In the genomic region with DNA sequence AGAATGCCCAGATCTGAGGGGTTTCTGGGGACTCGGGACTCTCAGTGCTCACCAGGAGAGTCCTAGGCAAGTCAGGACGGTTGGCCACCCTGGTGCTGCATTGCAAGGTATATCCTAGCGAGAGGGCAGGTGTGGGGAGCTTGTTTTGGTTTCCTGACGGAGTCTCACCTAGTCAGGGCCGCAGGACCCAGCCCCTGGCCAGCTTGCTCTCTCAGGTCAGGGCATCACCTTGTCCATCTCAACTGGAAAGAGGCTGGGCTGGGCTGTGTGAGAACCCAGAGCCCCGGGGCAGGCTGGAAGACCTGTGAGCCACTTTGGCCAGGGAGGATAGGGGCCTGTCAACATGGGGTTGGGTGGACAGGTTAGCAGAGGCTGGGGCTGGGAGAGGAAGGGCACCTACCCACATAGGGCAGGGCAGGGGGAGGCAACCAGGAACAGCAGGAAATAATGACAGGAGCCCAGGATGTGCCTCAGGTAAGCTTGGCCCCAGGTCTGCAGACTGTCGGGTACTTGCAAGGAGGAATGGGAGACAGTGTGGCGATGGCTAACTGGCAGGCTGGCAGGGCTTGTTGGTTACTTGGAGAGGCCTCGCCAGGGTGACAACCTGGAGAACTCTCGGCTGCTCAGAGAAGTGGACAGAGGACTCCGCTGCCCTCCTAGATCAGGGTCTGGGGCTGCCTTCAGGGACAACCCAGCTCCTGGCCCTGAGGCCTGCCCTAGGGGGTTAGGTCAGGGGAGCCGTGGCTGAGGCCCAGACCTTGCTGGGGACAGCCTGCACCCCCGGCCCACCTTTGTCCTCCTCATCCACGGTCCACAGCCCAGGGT, we compare ENCODE assay signal across 8 cellular contexts. TPM values are rescaled to one million over a fixed set of nuclear protein-coding genes. Genes with fewer than 3 reads are reported as not detected.
DNase-seq lines count a peak whose midpoint lies in the region; ATAC-seq and TF ChIP-seq lines count a peak whose summit lies in the region.

No MANE protein-coding gene starts in this region.

- DNase-seq in HL-60 (ENCODE audit: low read depth in 1 of 2, low spot score in 1 of 2) (no peak), natural killer cell (no peak), RPMI8226 (no peak), lower leg skin (ENCODE audit: low spot score in 2 of 2) (no peak), right atrium auricular region (ENCODE audit: low spot score) (no peak)
- no peak for DNase-seq in activated naive CD8-positive, alpha-beta T cell treated with anti-CD3 and anti-CD28 coated beads, Interleukin-2, amount 50 U/mL, for 24 hours

- peak overlapping the region; percentile 99 for H3K27ac Mint-ChIP-seq in activated naive CD8-positive, alpha-beta T cell treated with anti-CD3 and anti-CD28 coated beads, Interleukin-2, amount 50 U/mL, for 24 hours
- peak overlapping the region; percentile 46 to 68 for H3K27ac Mint-ChIP-seq in natural killer cell

- peak overlapping the region; percentile 91 to 99 (median 99); a peak in 21 of 22 replicates for H3K27ac ChIP-seq in BLaER1 treated with 17β-estradiol and CSF1 and Interleukin-3, amounts not matched to agents 10 nM and 100 nM
- H3K27ac ChIP-seq in HL-60 (replicated peaks) (peak overlapping the region; percentile 96), right atrium auricular region (no peak overlapping the region)

- H3K4me1 Mint-ChIP-seq in activated naive CD8-positive, alpha-beta T cell treated with anti-CD3 and anti-CD28 coated beads, Interleukin-2, amount 50 U/mL, for 24 hours = peaks cover 77% of the 10 kb centered on the region
- peaks cover 49 to 62% of the 10 kb centered on the region in 2 donors for H3K4me1 Mint-ChIP-seq in natural killer cell

- no peaks in the 10 kb centered on the region for H3K27me3 ChIP-seq in BLaER1 treated with 17β-estradiol and CSF1 and Interleukin-3, amounts not matched to agents 10 nM and 100 nM
- H3K27me3 ChIP-seq in HL-60 (ENCODE audit: insufficient read depth, poor library complexity, severe bottlenecking) (no peaks in the 10 kb centered on the region), right atrium auricular region (no peaks in the 10 kb centered on the region)

- peak overlapping the region; percentile 89 to 98 (median 95) for H3K4me2 ChIP-seq in BLaER1 treated with 17β-estradiol and CSF1 and Interleukin-3, amounts not matched to agents 10 nM and 100 nM

- no peaks in the 10 kb centered on the region for H3K36me3 ChIP-seq in BLaER1 treated with 17β-estradiol and CSF1 and Interleukin-3, amounts not matched to agents 10 nM and 100 nM
- no peaks in the 10 kb centered on the region for H3K36me3 ChIP-seq in right atrium auricular region

- 0 out of 22 replicates have a peak, but pooled peaks cover 0 to 6% (median 0%) of the 10 kb centered on the region in 11 experiments for H3K9me3 ChIP-seq in BLaER1 treated with 17β-estradiol and CSF1 and Interleukin-3, amounts not matched to agents 10 nM and 100 nM (replicated peaks in 1 of 11)
- no peaks in the 10 kb centered on the region for H3K9me3 ChIP-seq in right atrium auricular region

- no peak overlapping the region for H3K4me3 Mint-ChIP-seq in activated naive CD8-positive, alpha-beta T cell treated with anti-CD3 and anti-CD28 coated beads, Interleukin-2, amount 50 U/mL, for 24 hours
- H3K4me3 Mint-ChIP-seq in natural killer cell = no peak overlapping the region

- H3K4me3 ChIP-seq in BLaER1 treated with 17β-estradiol and CSF1 and Interleukin-3, amounts not matched to agents 10 nM and 100 nM = peak overlapping the region in 5 of 10 experiments; percentile 1 to 47 (median 24); a peak in 8 of 20 replicates
- no peak overlapping the region for H3K4me3 ChIP-seq in HL-60 (replicated peaks; ENCODE audit: insufficient read depth, low read length)
- no peak overlapping the region for H3K4me3 ChIP-seq in lower leg skin (ENCODE audit: low read depth, poor library complexity, severe bottlenecking)
- H3K4me3 ChIP-seq in right atrium auricular region = no peak overlapping the region

- no peak for TF ChIP-seq POLR2A in lower leg skin (IDR thresholded peaks at IDR 0.05)

- H3K36me3 Mint-ChIP-seq in activated naive CD8-positive, alpha-beta T cell treated with anti-CD3 and anti-CD28 coated beads, Interleukin-2, amount 50 U/mL, for 24 hours (ENCODE audit: low read depth) = peaks cover 8% of the 10 kb centered on the region
- no peaks in the 10 kb centered on the region for H3K36me3 Mint-ChIP-seq in natural killer cell

- H3K4me1 ChIP-seq in BLaER1 treated with 17β-estradiol and CSF1 and Interleukin-3, amounts not matched to agents 10 nM and 100 nM = peaks cover 84 to 96% (median 92%) of the 10 kb centered on the region in 10 experiments
- H3K4me1 ChIP-seq in right atrium auricular region = peaks cover 0 to 73% of the 10 kb centered on the region in 2 donors

- no peak for ATAC-seq in activated naive CD8-positive, alpha-beta T cell treated with anti-CD3 and anti-CD28 coated beads, Interleukin-2, amount 50 U/mL, for 24 hours
- ATAC-seq in natural killer cell = no peak
- ATAC-seq in GM18907 (IDR thresholded peaks at IDR 0.05; ENCODE audit: unreplicated experiment) = no peak

- intact Hi-C loops in natural killer cell (cut with micrococcal nuclease) (no loop called here), lower leg skin (cut with DNase I; ENCODE audit: low total_unique reads) (no loop called here)

- H3K27me3 Mint-ChIP-seq in activated naive CD8-positive, alpha-beta T cell treated with anti-CD3 and anti-CD28 coated beads, Interleukin-2, amount 50 U/mL, for 24 hours = no peaks in the 10 kb centered on the region
- no peaks in the 10 kb centered on the region for H3K27me3 Mint-ChIP-seq in natural killer cell (ENCODE audit: low read depth in 2 of 2)

- H3K9ac ChIP-seq in BLaER1 treated with 17β-estradiol and CSF1 and Interleukin-3, amounts not matched to agents 10 nM and 100 nM = peak overlapping the region; percentile 66 to 95 (median 92)

- TF ChIP-seq CTCF in HL-60 (IDR thresholded peaks at IDR 0.05; ENCODE audit: insufficient read depth, low read length) (no peak), natural killer cell (IDR thresholded peaks at IDR 0.05) (no peak), lower leg skin (IDR thresholded peaks at IDR 0.05) (no peak), right atrium auricular region (IDR thresholded peaks at IDR 0.05) (no peak)

- H4K20me1 ChIP-seq in BLaER1 treated with 17β-estradiol and CSF1 and Interleukin-3, amounts not matched to agents 10 nM and 100 nM = no peaks in the 10 kb centered on the region

- WGBS in lower leg skin, 2 donors = 83 to 88% methylated on average over 12 to 14 of the region's 14 CpGs

- H3K9me3 Mint-ChIP-seq in activated naive CD8-positive, alpha-beta T cell treated with anti-CD3 and anti-CD28 coated beads, Interleukin-2, amount 50 U/mL, for 24 hours = no peaks in the 10 kb centered on the region
- H3K9me3 Mint-ChIP-seq in natural killer cell = no peaks in the 10 kb centered on the region

RNA-seq across cellular contexts. Expression of gene DNAJB12, which starts 31.4 kb away (rescaled TPM):
- total RNA-seq in natural killer cell (10 to 100 TPM; 47.3 to 54.2 (median 48.7) TPM), lower leg skin (10 to 100 TPM; 32.8 to 54.4 (median 48.1) TPM), right atrium auricular region (10 to 100 TPM; 24.5 to 36.8 TPM)

RNA-seq across cellular contexts. Expression of gene DDIT4, which starts 49.6 kb away (rescaled TPM):
- total RNA-seq in natural killer cell = 100 to 1,000 TPM; 174 to 232 (median 200) TPM
- 100 to 1,000 TPM; 274 to 929 (median 421) TPM for total RNA-seq in lower leg skin
- total RNA-seq in right atrium auricular region = 100 to 1,000 TPM; 100 to 136 TPM

Comparison
In these comparisons a context has a peak if more than half of its experiments do, and no peak if none do; other contexts are left out.
1. H3K27ac ChIP-seq: peak in BLaER1 treated with 17β-estradiol and CSF1 and Interleukin-3, amounts not matched to agents 10 nM and 100 nM (11 of 11) and HL-60 (single experiment); none in right atrium auricular region (0 of 2).